26 cellular contexts compared by ENCODE assay signal in genomic region chr22:19233189-19233661, GRCh38.
"Had no signal": no experiment of that assay in that cellular context is flagged by ENCODE, and none has a peak within 500 bp of the region (broad histone marks: within the 10 kb centered on the region; RNA-seq: fewer than 3 reads in every experiment).

No MANE protein-coding gene starts in this region.

- H3K27me3 ChIP-seq: body of pancreas, esophagus squamous epithelium, gastroesophageal sphincter had no signal

- H3K4me1 ChIP-seq: body of pancreas, esophagus squamous epithelium, gastroesophageal sphincter had no signal

- ATAC-seq: activated CD4-positive, CD25-positive, alpha-beta regulatory T cell treated with anti-CD3 and anti-CD28 coated beads, Interleukin-2, amount 50 U/mL, for 24 hours; activated CD8-positive, alpha-beta T cell treated with anti-CD3 and anti-CD28 coated beads for 36 hours; activated T-cell treated with anti-CD3 and anti-CD28 coated beads, Interleukin-2, amount 50 U/mL, for 4 hours; activated T-helper 17 cell treated with anti-CD3 and anti-CD28 coated beads, Interleukin-2, amount 50 U/mL, for 72 hours; body of pancreas; gastroesophageal sphincter; T-helper 17 cell had no signal

- DNase-seq: activated B cell treated with CpG ODN at 0.5 μM for 24 hours; activated CD4-positive, alpha-beta T cell treated with anti-CD3 and anti-CD28 coated beads for 48 hours; activated CD4-positive, alpha-beta T cell treated with anti-CD3 and anti-CD28 coated beads, Interleukin-2, amount 50 U/mL, for 1 hour; activated CD4-positive, alpha-beta T cell treated with anti-CD3 and anti-CD28 coated beads, Interleukin-2, amount 50 U/mL, for 48 hours; activated CD8-positive, alpha-beta memory T cell treated with anti-CD3 and anti-CD28 coated beads for 24 hours; activated CD8-positive, alpha-beta T cell treated with anti-CD3 and anti-CD28 coated beads for 36 hours; activated effector memory CD4-positive, alpha-beta T cell treated with Interleukin-2 at 50 U/mL for 16 hours; activated gamma-delta T cell treated with Interleukin-2 at 50 U/mL for 16 hours; activated naive CD4-positive, alpha-beta T cell treated with anti-CD3 and anti-CD28 coated beads, Interleukin-2, amount 50 U/mL, for 16 hours; activated naive CD4-positive, alpha-beta T cell treated with Interleukin-2 at 50 U/mL for 16 hours; activated T-cell treated with anti-CD3 and anti-CD28 coated beads, Interleukin-2, amount 50 U/mL, for 4 hours; amniotic stem cell; aorta; body of pancreas; cortex of kidney; effector CD8-positive, alpha-beta T cell; esophagus squamous epithelium; foreskin melanocyte; T-helper 1 cell; T-helper 17 cell; T1000; WERI-Rb-1 had no signal

- H3K4me3 ChIP-seq: body of pancreas, esophagus squamous epithelium, gastroesophageal sphincter had no signal

- H3K9me3 ChIP-seq: body of pancreas, esophagus squamous epithelium, gastroesophageal sphincter had no signal

- H3K27ac ChIP-seq: body of pancreas, epithelial cell of prostate, esophagus squamous epithelium, gastroesophageal sphincter, WERI-Rb-1 had no signal
